ENCODE assay signal across 1 cellular context in genomic region chrX:41596586-41596985, GRCh38.
TF ChIP-seq lines count a peak whose summit lies in the region.

No MANE protein-coding gene starts in this region.

TF ChIP-seq in GM12878, 131 proteins besides CTCF, POLR2A, EP300 and RAD21 (continued from another document):
- no peak for TF ChIP-seq KAT2A (conservative IDR thresholded peaks at IDR 0.05; ENCODE audit: control insufficient read depth, low read depth, low read length)
- 0 out of 2 replicates have a peak, but pooled peaks have one; percentile 29 for TF ChIP-seq BCL11A (IDR thresholded peaks at IDR 0.05; ENCODE audit: low read depth, low read length)
- no peak; the same call in 1 of the 2 replicates for TF ChIP-seq ZNF217 (IDR thresholded peaks at IDR 0.05)
- no peak for TF ChIP-seq TAF1 (IDR thresholded peaks at IDR 0.05; ENCODE audit: borderline replicate concordance, low read depth, low read length)
- no peak for TF ChIP-seq ZNF687 (IDR thresholded peaks at IDR 0.05)
- TF ChIP-seq SP1 (IDR thresholded peaks at IDR 0.05; ENCODE audit: low read depth, low read length), result no peak
- TF ChIP-seq FOXM1 (IDR thresholded peaks at IDR 0.05; ENCODE audit: low read depth, low read length), result no peak
- TF ChIP-seq, protein P1, sequence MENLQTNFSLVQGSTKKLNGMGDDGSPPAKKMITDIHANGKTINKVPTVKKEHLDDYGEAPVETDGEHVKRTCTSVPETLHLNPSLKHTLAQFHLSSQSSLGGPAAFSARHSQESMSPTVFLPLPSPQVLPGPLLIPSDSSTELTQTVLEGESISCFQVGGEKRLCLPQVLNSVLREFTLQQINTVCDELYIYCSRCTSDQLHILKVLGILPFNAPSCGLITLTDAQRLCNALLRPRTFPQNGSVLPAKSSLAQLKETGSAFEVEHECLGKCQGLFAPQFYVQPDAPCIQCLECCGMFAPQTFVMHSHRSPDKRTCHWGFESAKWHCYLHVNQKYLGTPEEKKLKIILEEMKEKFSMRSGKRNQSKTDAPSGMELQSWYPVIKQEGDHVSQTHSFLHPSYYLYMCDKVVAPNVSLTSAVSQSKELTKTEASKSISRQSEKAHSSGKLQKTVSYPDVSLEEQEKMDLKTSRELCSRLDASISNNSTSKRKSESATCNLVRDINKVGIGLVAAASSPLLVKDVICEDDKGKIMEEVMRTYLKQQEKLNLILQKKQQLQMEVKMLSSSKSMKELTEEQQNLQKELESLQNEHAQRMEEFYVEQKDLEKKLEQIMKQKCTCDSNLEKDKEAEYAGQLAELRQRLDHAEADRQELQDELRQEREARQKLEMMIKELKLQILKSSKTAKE (IDR thresholded peaks at IDR 0.05; ENCODE audit: low read depth, poor library complexity, severe bottlenecking), result no peak
- no peak for TF ChIP-seq MYC (IDR thresholded peaks at IDR 0.05; ENCODE audit: insufficient read depth, insufficient read length, insufficient replicate concordance, low read length, severe bottlenecking)
- no peak for TF ChIP-seq YY1 (IDR thresholded peaks at IDR 0.05; ENCODE audit: low read depth, low read length)
- TF ChIP-seq JUND (IDR thresholded peaks at IDR 0.05; ENCODE audit: low read depth, low read length), result no peak
- TF ChIP-seq NRF1 (conservative IDR thresholded peaks at IDR 0.05; ENCODE audit: low read depth, low read length), result no peak
- TF ChIP-seq ATF3 (IDR thresholded peaks at IDR 0.05; ENCODE audit: borderline replicate concordance, extremely low read depth, low read depth, low read length), result no peak
- TF ChIP-seq, protein P2, sequence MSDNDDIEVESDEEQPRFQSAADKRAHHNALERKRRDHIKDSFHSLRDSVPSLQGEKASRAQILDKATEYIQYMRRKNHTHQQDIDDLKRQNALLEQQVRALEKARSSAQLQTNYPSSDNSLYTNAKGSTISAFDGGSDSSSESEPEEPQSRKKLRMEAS (IDR thresholded peaks at IDR 0.05; ENCODE audit: low read depth, low read length), result no peak
- TF ChIP-seq TCF12 (IDR thresholded peaks at IDR 0.05; ENCODE audit: low read depth, low read length), result peak; percentile 60
- TF ChIP-seq IKZF1 (conservative IDR thresholded peaks at IDR 0.05), result 0 out of 2 replicates have a peak, but pooled peaks have one; percentile 37
- peak; percentile 49 for TF ChIP-seq JUNB (IDR thresholded peaks at IDR 0.05)
- TF ChIP-seq ZBED1 (IDR thresholded peaks at IDR 0.05; ENCODE audit: borderline replicate concordance), result no peak
- peak in 1 of 2 experiments; percentile 74; a peak in 2 of 4 replicates for TF ChIP-seq ETV6 (conservative IDR thresholded peaks at IDR 0.05 in 1 of 2, IDR thresholded peaks at IDR 0.05 in 1 of 2; ENCODE audit: borderline replicate concordance in 1 of 2, low read depth in 1 of 2)
- no peak for TF ChIP-seq RELA (IDR thresholded peaks at IDR 0.05; ENCODE audit: borderline replicate concordance, partially characterized antibody)
- no peak for TF ChIP-seq BMI1 (IDR thresholded peaks at IDR 0.05; ENCODE audit: borderline replicate concordance)
- TF ChIP-seq POLR2AphosphoS5 (IDR thresholded peaks at IDR 0.05; ENCODE audit: low read length), result no peak
- TF ChIP-seq TBL1XR1 (IDR thresholded peaks at IDR 0.05; ENCODE audit: low read depth, low read length), result no peak
- 0 out of 2 replicates have a peak, but pooled peaks have one; percentile 13 for TF ChIP-seq MTA2 (IDR thresholded peaks at IDR 0.05; ENCODE audit: low read depth)
- TF ChIP-seq, protein P3, sequence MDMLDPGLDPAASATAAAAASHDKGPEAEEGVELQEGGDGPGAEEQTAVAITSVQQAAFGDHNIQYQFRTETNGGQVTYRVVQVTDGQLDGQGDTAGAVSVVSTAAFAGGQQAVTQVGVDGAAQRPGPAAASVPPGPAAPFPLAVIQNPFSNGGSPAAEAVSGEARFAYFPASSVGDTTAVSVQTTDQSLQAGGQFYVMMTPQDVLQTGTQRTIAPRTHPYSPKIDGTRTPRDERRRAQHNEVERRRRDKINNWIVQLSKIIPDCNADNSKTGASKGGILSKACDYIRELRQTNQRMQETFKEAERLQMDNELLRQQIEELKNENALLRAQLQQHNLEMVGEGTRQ (IDR thresholded peaks at IDR 0.05; ENCODE audit: borderline replicate concordance, low read depth, low read length), result no peak
- TF ChIP-seq, protein P4, sequence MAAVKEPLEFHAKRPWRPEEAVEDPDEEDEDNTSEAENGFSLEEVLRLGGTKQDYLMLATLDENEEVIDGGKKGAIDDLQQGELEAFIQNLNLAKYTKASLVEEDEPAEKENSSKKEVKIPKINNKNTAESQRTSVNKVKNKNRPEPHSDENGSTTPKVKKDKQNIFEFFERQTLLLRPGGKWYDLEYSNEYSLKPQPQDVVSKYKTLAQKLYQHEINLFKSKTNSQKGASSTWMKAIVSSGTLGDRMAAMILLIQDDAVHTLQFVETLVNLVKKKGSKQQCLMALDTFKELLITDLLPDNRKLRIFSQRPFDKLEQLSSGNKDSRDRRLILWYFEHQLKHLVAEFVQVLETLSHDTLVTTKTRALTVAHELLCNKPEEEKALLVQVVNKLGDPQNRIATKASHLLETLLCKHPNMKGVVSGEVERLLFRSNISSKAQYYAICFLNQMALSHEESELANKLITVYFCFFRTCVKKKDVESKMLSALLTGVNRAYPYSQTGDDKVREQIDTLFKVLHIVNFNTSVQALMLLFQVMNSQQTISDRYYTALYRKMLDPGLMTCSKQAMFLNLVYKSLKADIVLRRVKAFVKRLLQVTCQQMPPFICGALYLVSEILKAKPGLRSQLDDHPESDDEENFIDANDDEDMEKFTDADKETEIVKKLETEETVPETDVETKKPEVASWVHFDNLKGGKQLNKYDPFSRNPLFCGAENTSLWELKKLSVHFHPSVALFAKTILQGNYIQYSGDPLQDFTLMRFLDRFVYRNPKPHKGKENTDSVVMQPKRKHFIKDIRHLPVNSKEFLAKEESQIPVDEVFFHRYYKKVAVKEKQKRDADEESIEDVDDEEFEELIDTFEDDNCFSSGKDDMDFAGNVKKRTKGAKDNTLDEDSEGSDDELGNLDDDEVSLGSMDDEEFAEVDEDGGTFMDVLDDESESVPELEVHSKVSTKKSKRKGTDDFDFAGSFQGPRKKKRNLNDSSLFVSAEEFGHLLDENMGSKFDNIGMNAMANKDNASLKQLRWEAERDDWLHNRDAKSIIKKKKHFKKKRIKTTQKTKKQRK (IDR thresholded peaks at IDR 0.05; ENCODE audit: low read depth, low read length), result no peak
- no peak for TF ChIP-seq ZNF274 (IDR thresholded peaks at IDR 0.05; ENCODE audit: insufficient read depth, insufficient read length)
- TF ChIP-seq IRF4 (IDR thresholded peaks at IDR 0.05; ENCODE audit: low read depth, low read length), result no peak
- peak; percentile 63; the same call in 1 of the 2 replicates for TF ChIP-seq PAX5 (IDR thresholded peaks at IDR 0.05; ENCODE audit: borderline replicate concordance, low read depth, low read length)
- TF ChIP-seq, protein P5, sequence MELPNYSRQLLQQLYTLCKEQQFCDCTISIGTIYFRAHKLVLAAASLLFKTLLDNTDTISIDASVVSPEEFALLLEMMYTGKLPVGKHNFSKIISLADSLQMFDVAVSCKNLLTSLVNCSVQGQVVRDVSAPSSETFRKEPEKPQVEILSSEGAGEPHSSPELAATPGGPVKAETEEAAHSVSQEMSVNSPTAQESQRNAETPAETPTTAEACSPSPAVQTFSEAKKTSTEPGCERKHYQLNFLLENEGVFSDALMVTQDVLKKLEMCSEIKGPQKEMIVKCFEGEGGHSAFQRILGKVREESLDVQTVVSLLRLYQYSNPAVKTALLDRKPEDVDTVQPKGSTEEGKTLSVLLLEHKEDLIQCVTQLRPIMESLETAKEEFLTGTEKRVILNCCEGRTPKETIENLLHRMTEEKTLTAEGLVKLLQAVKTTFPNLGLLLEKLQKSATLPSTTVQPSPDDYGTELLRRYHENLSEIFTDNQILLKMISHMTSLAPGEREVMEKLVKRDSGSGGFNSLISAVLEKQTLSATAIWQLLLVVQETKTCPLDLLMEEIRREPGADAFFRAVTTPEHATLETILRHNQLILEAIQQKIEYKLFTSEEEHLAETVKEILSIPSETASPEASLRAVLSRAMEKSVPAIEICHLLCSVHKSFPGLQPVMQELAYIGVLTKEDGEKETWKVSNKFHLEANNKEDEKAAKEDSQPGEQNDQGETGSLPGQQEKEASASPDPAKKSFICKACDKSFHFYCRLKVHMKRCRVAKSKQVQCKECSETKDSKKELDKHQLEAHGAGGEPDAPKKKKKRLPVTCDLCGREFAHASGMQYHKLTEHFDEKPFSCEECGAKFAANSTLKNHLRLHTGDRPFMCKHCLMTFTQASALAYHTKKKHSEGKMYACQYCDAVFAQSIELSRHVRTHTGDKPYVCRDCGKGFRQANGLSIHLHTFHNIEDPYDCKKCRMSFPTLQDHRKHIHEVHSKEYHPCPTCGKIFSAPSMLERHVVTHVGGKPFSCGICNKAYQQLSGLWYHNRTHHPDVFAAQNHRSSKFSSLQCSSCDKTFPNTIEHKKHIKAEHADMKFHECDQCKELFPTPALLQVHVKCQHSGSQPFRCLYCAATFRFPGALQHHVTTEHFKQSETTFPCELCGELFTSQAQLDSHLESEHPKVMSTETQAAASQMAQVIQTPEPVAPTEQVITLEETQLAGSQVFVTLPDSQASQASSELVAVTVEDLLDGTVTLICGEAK (IDR thresholded peaks at IDR 0.05; ENCODE audit: borderline replicate concordance), result no peak
- TF ChIP-seq, protein P6, sequence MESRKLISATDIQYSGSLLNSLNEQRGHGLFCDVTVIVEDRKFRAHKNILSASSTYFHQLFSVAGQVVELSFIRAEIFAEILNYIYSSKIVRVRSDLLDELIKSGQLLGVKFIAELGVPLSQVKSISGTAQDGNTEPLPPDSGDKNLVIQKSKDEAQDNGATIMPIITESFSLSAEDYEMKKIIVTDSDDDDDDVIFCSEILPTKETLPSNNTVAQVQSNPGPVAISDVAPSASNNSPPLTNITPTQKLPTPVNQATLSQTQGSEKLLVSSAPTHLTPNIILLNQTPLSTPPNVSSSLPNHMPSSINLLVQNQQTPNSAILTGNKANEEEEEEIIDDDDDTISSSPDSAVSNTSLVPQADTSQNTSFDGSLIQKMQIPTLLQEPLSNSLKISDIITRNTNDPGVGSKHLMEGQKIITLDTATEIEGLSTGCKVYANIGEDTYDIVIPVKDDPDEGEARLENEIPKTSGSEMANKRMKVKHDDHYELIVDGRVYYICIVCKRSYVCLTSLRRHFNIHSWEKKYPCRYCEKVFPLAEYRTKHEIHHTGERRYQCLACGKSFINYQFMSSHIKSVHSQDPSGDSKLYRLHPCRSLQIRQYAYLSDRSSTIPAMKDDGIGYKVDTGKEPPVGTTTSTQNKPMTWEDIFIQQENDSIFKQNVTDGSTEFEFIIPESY (IDR thresholded peaks at IDR 0.05), result no peak
- TF ChIP-seq NBN (IDR thresholded peaks at IDR 0.05), result no peak
- TF ChIP-seq RELB (IDR thresholded peaks at IDR 0.05; ENCODE audit: low read depth), result no peak
TF ChIP-seq in GM12878: peak in this region for 11.
